10 cellular contexts compared by ENCODE assay signal in the genomic region with DNA sequence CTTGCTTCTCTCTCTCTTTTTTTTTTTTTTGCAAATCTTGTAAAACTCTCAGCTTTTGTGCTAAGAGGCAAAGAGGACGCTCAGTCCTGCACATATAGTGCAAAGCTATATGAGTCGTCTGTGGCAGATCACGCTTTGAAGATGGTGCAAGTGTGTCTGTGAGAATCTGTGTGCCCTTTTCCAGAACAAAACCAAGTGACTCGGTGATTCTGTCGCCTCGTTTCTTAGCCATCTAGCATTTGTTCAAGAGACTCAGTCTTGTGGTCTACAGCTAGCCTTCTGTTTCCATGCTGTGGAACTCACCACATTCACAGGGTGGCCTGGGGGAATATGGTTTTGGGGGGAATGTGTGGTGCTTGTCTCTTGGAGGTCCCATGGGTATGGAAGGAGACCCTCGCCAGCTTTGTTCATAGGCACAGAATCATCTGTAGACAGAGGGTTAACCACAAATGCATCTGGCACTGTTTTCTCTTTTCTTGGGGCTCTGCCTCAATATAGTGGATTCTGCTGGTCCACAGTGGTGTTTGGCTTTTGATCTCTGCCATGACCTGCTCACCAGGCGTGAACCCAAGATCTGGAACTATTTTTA.
DNase-seq lines count a peak whose midpoint lies in the region; ATAC-seq and TF ChIP-seq lines count a peak whose summit lies in the region.
"Had no signal": no experiment of that assay in that cellular context is flagged by ENCODE, and none has a peak within 500 bp of the region (broad histone marks: within the 10 kb centered on the region; RNA-seq: fewer than 3 reads in every experiment).

No MANE protein-coding gene starts in this region.

- H3K27ac ChIP-seq in breast epithelium (peak overlapping the region; percentile 82 to 89), muscle layer of colon (ENCODE audit: low read depth, low read length) (peak overlapping the region; percentile 89), urinary bladder (ENCODE audit: low read depth) (peak overlapping the region; percentile 82)

- DNase-seq in activated naive CD4-positive, alpha-beta T cell (lab: John Stamatoyannopoulos, UW) = no peak
- DNase-seq in breast epithelium (ENCODE audit: low spot score in 2 of 2) = no peak
- DNase-seq in occipital lobe (lab: John Stamatoyannopoulos, UW) = no peak
- no peak for DNase-seq in DMS 273 treated with DMSO at 0.1 percent for 48 hours (lab: John Stamatoyannopoulos, UW)

- no peaks in the 10 kb centered on the region for H3K36me3 ChIP-seq in breast epithelium
- no peaks in the 10 kb centered on the region for H3K36me3 ChIP-seq in muscle layer of colon (ENCODE audit: insufficient read depth, low read length)
- no peaks in the 10 kb centered on the region for H3K36me3 ChIP-seq in urinary bladder (ENCODE audit: insufficient read depth)
- H3K36me3 ChIP-seq: WERI-Rb-1 had no signal

- no peak for ATAC-seq in GM21619 (IDR thresholded peaks at IDR 0.05; ENCODE audit: unreplicated experiment)
- ATAC-seq: K562 had no signal

- H3K4me3 Mint-ChIP-seq in activated naive CD4-positive, alpha-beta T cell treated with anti-CD3 and anti-CD28 coated beads, Interleukin-2, amount 50 U/mL, for 24 hours = peak overlapping the region; percentile 40

- intact Hi-C loops in breast epithelium (cut with DNase I; ENCODE audit: low total_unique reads) = no loop called here

- no peak overlapping the region for H3K27ac Mint-ChIP-seq in activated naive CD4-positive, alpha-beta T cell treated with anti-CD3 and anti-CD28 coated beads, Interleukin-2, amount 50 U/mL, for 24 hours

- H3K4me1 ChIP-seq in breast epithelium (no peaks in the 10 kb centered on the region), muscle layer of colon (ENCODE audit: insufficient read depth, low read length) (peaks cover 73% of the 10 kb centered on the region), urinary bladder (ENCODE audit: insufficient read depth) (peaks cover 2% of the 10 kb centered on the region)

- no peaks in the 10 kb centered on the region for H3K27me3 ChIP-seq in breast epithelium
- H3K27me3 ChIP-seq in muscle layer of colon (ENCODE audit: control insufficient read depth in 1 of 2, insufficient read depth in 2 of 2, low read length in 2 of 2) = no peaks in the 10 kb centered on the region

- 29% methylated on average over 8 of the region's 8 CpGs for WGBS in urinary bladder

- H3K9me3 Mint-ChIP-seq in activated naive CD4-positive, alpha-beta T cell treated with anti-CD3 and anti-CD28 coated beads, Interleukin-2, amount 50 U/mL, for 24 hours = no peaks in the 10 kb centered on the region

- no peaks in the 10 kb centered on the region for H3K27me3 Mint-ChIP-seq in activated naive CD4-positive, alpha-beta T cell treated with anti-CD3 and anti-CD28 coated beads, Interleukin-2, amount 50 U/mL, for 24 hours

- no peaks in the 10 kb centered on the region for H3K36me3 Mint-ChIP-seq in activated naive CD4-positive, alpha-beta T cell treated with anti-CD3 and anti-CD28 coated beads, Interleukin-2, amount 50 U/mL, for 24 hours

- peaks cover 25% of the 10 kb centered on the region for H3K4me1 Mint-ChIP-seq in activated naive CD4-positive, alpha-beta T cell treated with anti-CD3 and anti-CD28 coated beads, Interleukin-2, amount 50 U/mL, for 24 hours

- H3K9ac ChIP-seq in muscle layer of colon (ENCODE audit: low read length) = peak overlapping the region; percentile 84

- H3K9me3 ChIP-seq in breast epithelium = no peaks in the 10 kb centered on the region
- no peaks in the 10 kb centered on the region for H3K9me3 ChIP-seq in muscle layer of colon (ENCODE audit: low read length)

- peak overlapping the region in 2 of 3 donors; percentile 24 to 26 for H3K4me3 ChIP-seq in breast epithelium
- peak overlapping the region; percentile 34 to 70 for H3K4me3 ChIP-seq in muscle layer of colon (ENCODE audit: low read depth in 1 of 2, low read length in 2 of 2)
- H3K4me3 ChIP-seq in urinary bladder (ENCODE audit: low read depth, low read length) = peak overlapping the region; percentile 3
- H3K4me3 ChIP-seq: K562 had no signal

- TF ChIP-seq CTCF in breast epithelium (IDR thresholded peaks at IDR 0.05) = no peak

- no peak for TF ChIP-seq POLR2A in breast epithelium (IDR thresholded peaks at IDR 0.05)
